8 cellular contexts compared by ENCODE assay signal in genomic region chr15:89556413-89557262, GRCh38. TPM values are rescaled to one million over a fixed set of nuclear protein-coding genes. Genes with fewer than 3 reads are reported as not detected.
DNase-seq lines count a peak whose midpoint lies in the region; ATAC-seq and TF ChIP-seq lines count a peak whose summit lies in the region.

No MANE protein-coding gene starts in this region.

- WGBS in heart right ventricle, 2 donors: 43 to 48% methylated on average over 9 of the region's 9 CpGs

- H3K4me1 ChIP-seq in adipocyte (ENCODE audit: control insufficient read depth, insufficient read depth, low read length) (no peaks in the 10 kb centered on the region), heart right ventricle (no peaks in the 10 kb centered on the region)

- H3K4me3 ChIP-seq in adipocyte (ENCODE audit: low read length) (no peak overlapping the region), heart right ventricle (no peak overlapping the region)

- peak; percentile 55 to 86 (median 81) for TF ChIP-seq CTCF in heart right ventricle (IDR thresholded peaks at IDR 0.05)

- H3K36me3 ChIP-seq in adipocyte (ENCODE audit: control insufficient read depth, insufficient read depth, low read length, severe bottlenecking) (no peaks in the 10 kb centered on the region), heart right ventricle (no peaks in the 10 kb centered on the region)

- H3K27me3 ChIP-seq in adipocyte (replicated peaks; ENCODE audit: control insufficient read depth, insufficient read depth, low read length) (peaks cover 47% of the 10 kb centered on the region), heart right ventricle (peaks cover 0 to 38% (median 24%) of the 10 kb centered on the region in 7 donors)

- ATAC-seq in heart right ventricle (peak in 4 of 8 donors; percentile 29 to 54 (median 37)), HG02588 (IDR thresholded peaks at IDR 0.05; ENCODE audit: unreplicated experiment) (no peak)

- no peak overlapping the region for H3K27ac ChIP-seq in heart right ventricle

- peak; percentile 80 for DNase-seq in ELR (ENCODE audit: low read depth)
- DNase-seq in Kasumi-1 (lab: John Stamatoyannopoulos, UW): peak; percentile 62 to 70
- DNase-seq in RKO (ENCODE audit: low spot score): peak; percentile 76
- peak; percentile 89 for DNase-seq in adipocyte (ENCODE audit: low read depth)
- peak in 1 of 2 donors; percentile 57 for DNase-seq in heart right ventricle
- peak; percentile 78 for DNase-seq in renal cortical epithelial cell (ENCODE audit: low read depth)
- DNase-seq in UCSD-AML1 (lab: John Stamatoyannopoulos, UW; ENCODE audit: unreplicated experiment): no peak

- H3K9me3 ChIP-seq in adipocyte (ENCODE audit: control insufficient read depth, low read length) (no peaks in the 10 kb centered on the region), heart right ventricle (no peaks in the 10 kb centered on the region)

- H3K9ac ChIP-seq in adipocyte (ENCODE audit: low read length): no peak overlapping the region

- intact Hi-C loops in heart right ventricle (cut with DNase I): loop anchor here in 2 of 10 donors (10.0 kb wide), 1 partner anchor 202 kb away; no protein-coding TSS in a partner anchor

RNA-seq across cellular contexts. Expression of gene TICRR, which starts 18.6 kb away (rescaled TPM):
- under 1 TPM in 4 of 10 donors, not detected in 6; 0.04 to 0.93 (median 0.15) TPM for total RNA-seq in heart right ventricle
- polyA plus RNA-seq in heart right ventricle: under 1 TPM; under 0.01 to 0.01 TPM
- total RNA-seq in renal cortical epithelial cell: 0.65 and 1.9 TPM in 2 replicates
